10 cellular contexts compared by ENCODE assay signal in the genomic region with DNA sequence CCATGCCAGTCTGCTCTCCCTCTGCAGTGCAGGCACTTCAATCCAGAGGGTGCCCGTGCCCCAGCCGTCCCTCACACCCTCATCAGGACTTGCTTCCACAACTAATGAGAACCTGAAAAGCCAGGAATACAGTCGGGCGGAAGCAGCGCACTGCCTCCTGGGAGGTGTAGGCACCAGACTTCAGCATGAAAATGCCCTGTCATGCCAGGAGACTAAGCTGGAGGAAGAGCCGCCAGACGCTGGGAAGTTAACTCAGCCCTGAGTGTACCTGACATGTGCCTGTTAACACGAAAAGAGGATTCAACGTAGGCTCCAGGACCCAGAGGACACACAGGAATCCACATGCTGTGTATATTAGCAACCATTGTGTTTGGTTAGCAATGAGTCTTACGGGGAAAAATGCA. TPM values are rescaled to one million over a fixed set of nuclear protein-coding genes. Genes with fewer than 3 reads are reported as not detected.
A peak's percentile ranks its signal among the peaks of the same experiment; 100 is the strongest.
DNase-seq lines count a peak whose midpoint lies in the region; ATAC-seq and TF ChIP-seq lines count a peak whose summit lies in the region.
"Had no signal": no experiment of that assay in that cellular context is flagged by ENCODE, and none has a peak within 500 bp of the region (broad histone marks: within the 10 kb centered on the region; RNA-seq: fewer than 3 reads in every experiment).

No MANE protein-coding gene starts in this region.

- no peak overlapping the region for H3K4me3 ChIP-seq in cardiac fibroblast (replicated peaks in 1 of 2; ENCODE audit: low read depth in 2 of 2, low read length in 2 of 2)
- no peak overlapping the region for H3K4me3 ChIP-seq in stomach
- H3K4me3 ChIP-seq: SK-N-MC, tibial nerve had no signal

- WGBS in stomach, 5 donors: 30 to 42% (median 34%) methylated on average over 10 of the region's 10 CpGs

- ATAC-seq in GM18520 (IDR thresholded peaks at IDR 0.05; ENCODE audit: unreplicated experiment): no peak

- no peaks in the 10 kb centered on the region for H3K9me3 ChIP-seq in stomach
- H3K9me3 ChIP-seq: tibial nerve had no signal

- no peaks in the 10 kb centered on the region for H3K36me3 ChIP-seq in stomach
- H3K36me3 ChIP-seq: tibial nerve had no signal

- no peak for TF ChIP-seq POLR2A in stomach (IDR thresholded peaks at IDR 0.05)

- no peaks in the 10 kb centered on the region for H3K27me3 ChIP-seq in stomach

- H3K4me1 ChIP-seq in stomach: no peaks in the 10 kb centered on the region
- H3K4me1 ChIP-seq: tibial nerve had no signal

- intact Hi-C loops in stomach (cut with DNase I; ENCODE audit: low total_unique reads): no loop called here

- no peak overlapping the region for H3K27ac ChIP-seq in stomach
- H3K27ac ChIP-seq: SK-N-MC, tibial nerve had no signal

- no peak for TF ChIP-seq EP300 in stomach (IDR thresholded peaks at IDR 0.05)

- TF ChIP-seq CTCF in cardiac fibroblast (IDR thresholded peaks at IDR 0.05; ENCODE audit: low read depth, low read length): no peak
- TF ChIP-seq CTCF in stomach (IDR thresholded peaks at IDR 0.05): no peak

- peak; percentile 70 for DNase-seq in HT-29 (ENCODE audit: low spot score)
- DNase-seq in cardiac fibroblast (ENCODE audit: low read depth in 2 of 2): peak; percentile 29 to 83
- peak; percentile 62 for DNase-seq in kidney tubule cell (ENCODE audit: low spot score)
- peak; percentile 44 for DNase-seq in stomach
- DNase-seq in SIG-M5 treated with dmso at 0.1 percent for 504 hours (lab: John Stamatoyannopoulos, UW; ENCODE audit: unreplicated experiment): no peak
- no peak for DNase-seq in NCI-H1436 (lab: John Stamatoyannopoulos, UW)

RNA-seq across cellular contexts. Expression of gene FLI1, which starts 40.0 kb away (rescaled TPM):
- total RNA-seq in HT-29 (2014; rRNA removed; shearing (Covaris generic)): not detected in 2 replicates
- total RNA-seq in stomach: 10 to 100 TPM in 3 of 5 donors, 1 to 10 TPM in 1, under 1 TPM in 1; 0.87 to 39.7 (median 13.0) TPM
- 1 to 10 TPM; 2.4 to 4.0 (median 3.6) TPM for polyA plus RNA-seq in stomach
- total RNA-seq: progenitor cell of endocrine pancreas had no signal

Comparison
In these comparisons a context has a peak if more than half of its experiments do, and no peak if none do; other contexts are left out.
1. DNase-seq: peak in HT-29 (single experiment), cardiac fibroblast (2 of 2), kidney tubule cell (single experiment) and stomach (single experiment); none in SIG-M5 treated with dmso at 0.1 percent for 504 hours (single experiment) and NCI-H1436 (single experiment).